In the genomic region with DNA sequence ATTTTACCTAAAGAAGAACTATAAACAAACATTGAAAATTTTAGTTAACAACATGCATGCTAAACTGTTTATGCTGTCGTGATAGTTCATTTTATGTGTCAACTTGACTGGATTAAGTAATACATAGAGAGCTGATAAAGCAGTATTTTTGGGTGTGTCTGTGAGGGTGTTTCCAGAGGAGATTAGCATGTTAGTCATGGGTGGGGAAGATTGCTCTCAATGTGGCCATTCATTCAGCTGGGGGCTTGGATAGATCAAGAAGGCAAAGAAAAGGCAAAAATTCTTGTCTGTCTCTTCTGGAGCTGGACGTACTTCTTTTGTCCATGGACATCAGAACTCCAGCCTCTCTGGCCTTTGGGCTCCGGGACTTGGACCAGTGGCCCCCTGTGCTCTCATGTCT, we compare ENCODE assay signal across 22 cellular contexts.
"Had no signal": no experiment of that assay in that cellular context is flagged by ENCODE, and none has a peak within 500 bp of the region (broad histone marks: within the 10 kb centered on the region; RNA-seq: fewer than 3 reads in every experiment).

No MANE protein-coding gene starts in this region.

- DNase-seq: activated CD4-positive, alpha-beta T cell treated with anti-CD3 and anti-CD28 coated beads for 48 hours; activated CD4-positive, alpha-beta T cell treated with anti-CD3 and anti-CD28 coated beads, Interleukin-2, amount 50 U/mL, for 4 hours; activated CD4-positive, CD25-positive, alpha-beta regulatory T cell treated with anti-CD3 and anti-CD28 coated beads, Interleukin-2, amount 50 U/mL, for 72 hours; activated CD8-positive, alpha-beta memory T cell treated with anti-CD3 and anti-CD28 coated beads, Interleukin-2, amount 50 U/mL, for 48 hours; activated CD8-positive, alpha-beta T cell treated with anti-CD3 and anti-CD28 coated beads, Interleukin-2, amount 10 ng/mL, durations not matched to agents 7 days and 5 days; activated T-cell treated with anti-CD3 and anti-CD28 coated beads, Interleukin-2, amount 50 U/mL, for 1 hour; aorta; NCI-H1092; NCI-H1417 treated with DMSO at 0.1 percent for 48 hours; NCI-H1694; NCI-H2029 treated with DMSO at 0.1 percent for 48 hours; NCI-H510A treated with DMSO at 0.1 percent for 48 hours; NCI-H69; NK-92 treated with Interleukin-12 subunit alpha and Interleukin-12 subunit beta, amount 100 ng/mL, for 24 hours; SHP77 treated with DMSO at 0.1 percent for 48 hours; T-helper 2 cell; T1000 had no signal

- H3K4me1 Mint-ChIP-seq: activated naive CD4-positive, alpha-beta T cell treated with anti-CD3 and anti-CD28 coated beads, Interleukin-2, amount 50 U/mL, for 24 hours; central memory CD8-positive, alpha-beta T cell; IgD-negative memory B cell had no signal

- H3K27ac Mint-ChIP-seq: activated CD8-positive, alpha-beta T cell treated with anti-CD3 and anti-CD28 coated beads, Interleukin-2, amount 10 ng/mL, durations not matched to agents 7 days and 5 days; activated naive CD4-positive, alpha-beta T cell treated with anti-CD3 and anti-CD28 coated beads, Interleukin-2, amount 50 U/mL, for 24 hours; IgD-negative memory B cell; WTC11 had no signal

- H3K27me3 Mint-ChIP-seq: activated naive CD4-positive, alpha-beta T cell treated with anti-CD3 and anti-CD28 coated beads, Interleukin-2, amount 50 U/mL, for 24 hours; central memory CD8-positive, alpha-beta T cell; IgD-negative memory B cell had no signal

- H3K36me3 Mint-ChIP-seq: activated naive CD4-positive, alpha-beta T cell treated with anti-CD3 and anti-CD28 coated beads, Interleukin-2, amount 50 U/mL, for 24 hours; IgD-negative memory B cell; WTC11 had no signal

- H3K9ac ChIP-seq: KMS-11 had no signal

- H3K4me3 Mint-ChIP-seq: activated CD8-positive, alpha-beta T cell treated with anti-CD3 and anti-CD28 coated beads, Interleukin-2, amount 10 ng/mL, durations not matched to agents 7 days and 5 days; activated naive CD4-positive, alpha-beta T cell treated with anti-CD3 and anti-CD28 coated beads, Interleukin-2, amount 50 U/mL, for 24 hours; central memory CD8-positive, alpha-beta T cell; IgD-negative memory B cell; WTC11 had no signal

- H3K4me2 ChIP-seq: KMS-11 had no signal

- H3K27ac ChIP-seq: KMS-11 had no signal

- ATAC-seq: activated CD8-positive, alpha-beta T cell treated with anti-CD3 and anti-CD28 coated beads, Interleukin-2, amount 10 ng/mL, durations not matched to agents 7 days and 5 days; WTC11 had no signal
